ENCODE assay signal across 25 cellular contexts in the genomic region with DNA sequence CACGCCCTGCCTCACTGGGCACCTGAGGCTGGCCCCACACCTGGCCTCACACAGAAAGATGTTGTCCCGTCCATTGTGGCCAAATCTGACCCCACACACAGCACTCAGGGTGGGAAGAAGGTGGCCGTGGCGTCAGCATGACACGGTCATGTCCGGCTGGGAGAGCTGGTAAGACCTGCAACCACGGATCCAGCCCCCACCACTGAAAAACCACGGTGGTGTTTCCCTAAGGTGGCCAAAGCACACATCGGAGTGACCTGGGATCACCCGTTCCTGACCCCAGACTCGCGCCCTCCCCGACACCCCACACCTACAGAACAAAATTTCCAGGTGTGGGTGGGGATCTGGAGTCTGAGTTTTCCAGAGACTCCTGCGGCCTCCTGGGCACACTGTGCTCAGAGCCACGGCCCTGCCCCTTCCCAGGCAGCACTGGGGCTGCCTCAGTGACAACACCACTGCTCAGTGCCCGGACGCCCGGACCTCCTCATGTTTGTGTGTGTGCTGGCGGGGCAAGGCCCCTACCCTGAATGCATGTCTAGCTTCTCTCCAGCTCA.
"Had no signal": no experiment of that assay in that cellular context is flagged by ENCODE, and none has a peak within 500 bp of the region (broad histone marks: within the 10 kb centered on the region; RNA-seq: fewer than 3 reads in every experiment).

No MANE protein-coding gene starts in this region.

- H3K4me3 ChIP-seq: heart left ventricle, left ventricle myocardium inferior, pancreas, psoas muscle, SK-N-MC, transverse colon had no signal

- DNase-seq: activated CD4-positive, alpha-beta T cell treated with anti-CD3 and anti-CD28 coated beads for 48 hours; activated CD4-positive, alpha-beta T cell treated with anti-CD3 and anti-CD28 coated beads, Interleukin-2, amount 50 U/mL, for 48 hours; activated CD8-positive, alpha-beta memory T cell treated with anti-CD3 and anti-CD28 coated beads, Interleukin-2, amount 50 U/mL, for 48 hours; activated gamma-delta T cell; activated naive CD4-positive, alpha-beta T cell treated with anti-CD3 and anti-CD28 coated beads, Interleukin-2, amount 10 ng/mL, durations not matched to agents 7 days and 5 days; activated naive CD8-positive, alpha-beta T cell treated with anti-CD3 and anti-CD28 coated beads, Interleukin-2, amount 10 ng/mL, durations not matched to agents 7 days and 5 days; activated T-cell treated with anti-CD3 and anti-CD28 coated beads, Interleukin-2, amount 50 U/mL, for 24 hours; central memory CD4-positive, alpha-beta T cell; dermis blood vessel endothelial cell; effector CD4-positive, alpha-beta T cell; foreskin keratinocyte; left ventricle myocardium inferior; naive B cell; nephron progenitor cell; small intestine; stimulated activated CD4-positive, alpha-beta T cell treated with anti-CD3 and anti-CD28 coated beads, Interleukin-2, amount 100 ng/mL, for 24 hours; stimulated activated naive B cell treated with anti-CD40 and anti-IgM and Interleukin-4, amounts not matched to agents 10 μg/mL and 1 μg/mL and 100 μg/mL, for 72 hours; T-helper 9 cell; transverse colon had no signal

- ATAC-seq: foreskin keratinocyte; psoas muscle; stimulated activated naive B cell treated with anti-CD40 and anti-IgM and Interleukin-4, amounts not matched to agents 10 μg/mL and 1 μg/mL and 100 μg/mL, for 72 hours had no signal

- H3K9me3 ChIP-seq: esophagus muscularis mucosa, heart left ventricle, left ventricle myocardium inferior, pancreas, psoas muscle, transverse colon had no signal

- H3K4me1 ChIP-seq: foreskin keratinocyte, left ventricle myocardium inferior, pancreas, psoas muscle had no signal

- H3K36me3 ChIP-seq: esophagus muscularis mucosa, heart left ventricle, left ventricle myocardium inferior, pancreas, transverse colon had no signal

- H3K27me3 ChIP-seq: esophagus muscularis mucosa, foreskin keratinocyte, heart left ventricle, pancreas, transverse colon had no signal

- H3K27ac ChIP-seq: foreskin keratinocyte, left ventricle myocardium inferior, pancreas, psoas muscle, SK-N-MC, VCaP had no signal
